In genomic region chr15:83404143-83404542, GRCh38 we compare ENCODE assay signal across 23 cellular contexts. TPM values are rescaled to one million over a fixed set of nuclear protein-coding genes. Genes with fewer than 3 reads are reported as not detected.
"Had no signal": no experiment of that assay in that cellular context is flagged by ENCODE, and none has a peak within 500 bp of the region (broad histone marks: within the 10 kb centered on the region; RNA-seq: fewer than 3 reads in every experiment).

No MANE protein-coding gene starts in this region.

- ATAC-seq: foreskin keratinocyte; mucosa of descending colon; sciatic nerve; stimulated activated naive B cell treated with anti-CD40 and anti-IgM and Interleukin-4, amounts not matched to agents 10 μg/mL and 1 μg/mL and 100 μg/mL, for 72 hours; T-helper 17 cell had no signal

- DNase-seq: activated CD4-positive, alpha-beta memory T cell treated with anti-CD3 and anti-CD28 coated beads for 36 hours; activated CD4-positive, alpha-beta T cell treated with anti-CD3 and anti-CD28 coated beads for 48 hours; activated CD4-positive, CD25-positive, alpha-beta regulatory T cell; activated naive CD4-positive, alpha-beta T cell treated with anti-CD3 and anti-CD28 coated beads for 36 hours; activated naive CD8-positive, alpha-beta T cell treated with anti-CD3 and anti-CD28 coated beads, Interleukin-2, amount 10 ng/mL, durations not matched to agents 7 days and 5 days; activated T-cell treated with anti-CD3 and anti-CD28 coated beads, Interleukin-2, amount 50 U/mL, for 48 hours; amniotic stem cell; effector CD4-positive, alpha-beta T cell; erythroblast; foreskin keratinocyte; hippocampal formation; mesendoderm; mucosa of descending colon; nephron progenitor cell; stimulated activated CD4-positive, alpha-beta T cell treated with anti-CD3 and anti-CD28 coated beads, Interleukin-2, amount 100 ng/mL, for 48 hours; stimulated activated CD8-positive, alpha-beta memory T cell treated with anti-CD3 and anti-CD28 coated beads, Interleukin-4, amount 100 ng/mL, for 48 hours; stimulated activated naive B cell treated with anti-CD40 and anti-IgM and Interleukin-4, amounts not matched to agents 10 μg/mL and 1 μg/mL and 100 μg/mL, for 72 hours; T-helper 17 cell had no signal

- H3K36me3 ChIP-seq: vagina had no signal

- H3K27ac ChIP-seq: foreskin keratinocyte, parathyroid adenoma, vagina had no signal

- H3K9me3 ChIP-seq: mucosa of descending colon, vagina had no signal

- H3K27me3 ChIP-seq: foreskin keratinocyte, vagina had no signal

- H3K4me1 ChIP-seq: parathyroid adenoma, vagina had no signal

- H3K4me3 ChIP-seq: mucosa of descending colon, vagina had no signal

RNA-seq across cellular contexts. Expression of gene SH3GL3, which starts 43.0 kb away (rescaled TPM):
- total RNA-seq: activated CD4-positive, alpha-beta memory T cell treated with anti-CD3 and anti-CD28 coated beads for 36 hours; activated naive CD4-positive, alpha-beta T cell treated with anti-CD3 and anti-CD28 coated beads for 36 hours; activated naive CD8-positive, alpha-beta T cell treated with anti-CD3 and anti-CD28 coated beads, Interleukin-2, amount 10 ng/mL, durations not matched to agents 7 days and 5 days; chondrocyte; glomerular endothelial cell had no signal
